In the genomic region with DNA sequence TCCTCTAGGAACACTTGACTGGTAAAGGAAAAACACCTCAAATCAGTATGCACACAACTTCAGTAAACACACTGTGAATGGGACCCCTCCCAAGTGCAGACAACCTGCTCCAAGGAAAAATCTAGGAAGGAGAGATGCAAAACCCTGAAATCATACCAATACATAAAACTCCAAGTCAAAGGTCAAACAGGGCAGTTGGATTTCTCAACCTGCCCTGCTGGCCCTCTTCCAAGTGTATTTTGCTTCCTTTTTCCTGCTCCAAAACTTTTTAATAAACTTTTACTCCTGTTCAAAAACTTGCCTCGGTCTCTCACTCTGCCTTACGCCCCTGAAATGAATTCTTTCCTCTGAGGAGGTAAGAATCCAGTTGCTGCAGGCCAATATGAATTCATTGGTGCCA, we compare ENCODE assay signal across 23 cellular contexts.
DNase-seq lines count a peak whose midpoint lies in the region; ATAC-seq, FAIRE-seq and TF ChIP-seq lines count a peak whose summit lies in the region.
"Had no signal": no experiment of that assay in that cellular context is flagged by ENCODE, and none has a peak within 500 bp of the region (broad histone marks: within the 10 kb centered on the region; RNA-seq: fewer than 3 reads in every experiment).

No MANE protein-coding gene starts in this region.

- in situ Hi-C loops in HepG2 (cut with HindIII; ENCODE audit: extremely low pct_ligation_motif_present, low pct_unique_long_range_greater_than_20kb), result no loop called here

- peaks cover 0 to 26% (median 19%) of the 10 kb centered on the region in 4 donors for H3K4me1 ChIP-seq in liver (ENCODE audit: control insufficient read depth in 4 of 4, insufficient read depth in 4 of 4, low read length in 3 of 4)
- no peaks in the 10 kb centered on the region for H3K4me1 ChIP-seq in HepG2 (ENCODE audit: insufficient read depth, low read length)
- peaks cover 12% of the 10 kb centered on the region for H3K4me1 ChIP-seq in foreskin keratinocyte
- H3K4me1 ChIP-seq in small intestine (ENCODE audit: control insufficient read depth in 2 of 2, insufficient read depth in 1 of 2, low read depth in 1 of 2, low read length in 1 of 2), result peaks cover 2 to 6% of the 10 kb centered on the region in 2 donors
- H3K4me1 ChIP-seq: BLaER1, Caco-2, HAP-1 had no signal

- H3K4me2 ChIP-seq in HepG2 (ENCODE audit: low read depth, low read length), result no peak overlapping the region
- H3K4me2 ChIP-seq: BLaER1 had no signal

- no peak for TF ChIP-seq POLR2A in HepG2 (IDR thresholded peaks at IDR 0.05; ENCODE audit: insufficient read depth in 1 of 2, low read depth in 2 of 2, low read length in 2 of 2)

- DNase-seq in HepG2 (ENCODE audit: low spot score) (no peak), foreskin keratinocyte (no peak), small intestine (peak; percentile 49), putamen (ENCODE audit: low spot score) (no peak)
- no peak for DNase-seq in activated CD4-positive, CD25-positive, alpha-beta regulatory T cell treated with anti-CD3 and anti-CD28 coated beads, Interleukin-2, amount 50 U/mL, for 72 hours
- DNase-seq: Caco-2; CD4-positive, CD25-positive, alpha-beta regulatory T cell; CD8-positive, alpha-beta T cell; DMS 273 treated with DMSO at 0.1 percent for 48 hours; DMS79; EL; GDM1; GOT3; HFFc6 had no signal

- no peaks in the 10 kb centered on the region for H4K20me1 ChIP-seq in HepG2 (ENCODE audit: insufficient read depth, low read length)
- H4K20me1 ChIP-seq: BLaER1 had no signal

- intact Hi-C loops in HepG2 (cut with micrococcal nuclease; ENCODE audit: unreplicated experiment), result no loop called here

- no TSS peak for BruUV-seq in HepG2 (replicated peaks; lab: Mats Ljungman, UMichigan)

- POLR2A ChIA-PET in HepG2 (lab: Yijun Ruan, JAX), result no interaction called here

- TF ChIP-seq RAD21 in liver (IDR thresholded peaks at IDR 0.05) (no peak), HepG2 (CRISPR knock-in tag; IDR thresholded peaks at IDR 0.05) (no peak)

- no peaks in the 10 kb centered on the region for H3K9me3 ChIP-seq in liver (ENCODE audit: control insufficient read depth in 4 of 4, low read length in 3 of 4)
- H3K9me3 ChIP-seq in HepG2 (ENCODE audit: low read length), result peaks cover 77% of the 10 kb centered on the region
- no peaks in the 10 kb centered on the region for H3K9me3 ChIP-seq in small intestine (ENCODE audit: control insufficient read depth, low read depth)
- H3K9me3 ChIP-seq: BLaER1, Caco-2, HAP-1 had no signal

- no peak for ATAC-seq in HepG2
- ATAC-seq in foreskin keratinocyte, result no peak
- ATAC-seq: CD8-positive, alpha-beta T cell; GM12878 had no signal

- H3K36me3 ChIP-seq in liver (ENCODE audit: control insufficient read depth in 4 of 4, insufficient read depth in 3 of 4, low read depth in 1 of 4, low read length in 3 of 4), result no peaks in the 10 kb centered on the region
- no peaks in the 10 kb centered on the region for H3K36me3 ChIP-seq in HepG2 (replicated peaks in 1 of 2; ENCODE audit: control insufficient read depth in 1 of 2, insufficient read depth in 2 of 2, low read length in 2 of 2)
- no peaks in the 10 kb centered on the region for H3K36me3 ChIP-seq in small intestine (ENCODE audit: control insufficient read depth in 2 of 2, insufficient read depth in 2 of 2, low read length in 2 of 2)
- H3K36me3 ChIP-seq: BLaER1, HAP-1 had no signal

- H3K27ac ChIP-seq in liver (ENCODE audit: low read depth in 1 of 2, low read length in 2 of 2) (peak overlapping the region in 1 of 2 donors; percentile 10), HepG2 (ENCODE audit: extremely low read length, insufficient read depth, low read length) (no peak overlapping the region), foreskin keratinocyte (peak overlapping the region; percentile 73), small intestine (ENCODE audit: low read depth in 1 of 2, low read length in 1 of 2) (no peak overlapping the region)
- H3K27ac ChIP-seq: 22Rv1, BLaER1, C4-2B had no signal

- 37% methylated on average over 2 of the region's 2 CpGs for WGBS in liver
- WGBS in HepG2 (ENCODE audit: low lambda C conversion rate), result 4% methylated on average over 2 of the region's 2 CpGs
- 60 to 73% (median 69%) methylated on average over 2 of the region's 2 CpGs for WGBS in small intestine, 3 donors

- no peak overlapping the region for H3K4me3 ChIP-seq in liver (ENCODE audit: low read depth in 1 of 3, low read length in 3 of 3)
- no peak overlapping the region for H3K4me3 ChIP-seq in HepG2 (replicated peaks in 1 of 3; ENCODE audit: insufficient read depth in 1 of 3, low read depth in 2 of 3, low read length in 3 of 3)
- H3K4me3 ChIP-seq in small intestine (ENCODE audit: low read depth in 1 of 2, low read length in 2 of 2), result no peak overlapping the region
- H3K4me3 ChIP-seq: BLaER1, GM12878, HAP-1 had no signal

- CTCF ChIA-PET in HepG2 (lab: Yijun Ruan, JAX; ENCODE audit: low intra/inter-chr PET ratio, low total read pairs), result no interaction called here

- H3K27me3 ChIP-seq in liver (ENCODE audit: control insufficient read depth in 4 of 4, insufficient read depth in 4 of 4, low read length in 3 of 4) (no peaks in the 10 kb centered on the region), HepG2 (ENCODE audit: control insufficient read depth in 1 of 2, insufficient read depth in 2 of 2, low read length in 2 of 2) (no peaks in the 10 kb centered on the region; a peak in 1 of 5 replicates), foreskin keratinocyte (no peaks in the 10 kb centered on the region), small intestine (ENCODE audit: control insufficient read depth in 2 of 2, insufficient read depth in 2 of 2, low read length in 2 of 2) (no peaks in the 10 kb centered on the region)
- H3K27me3 ChIP-seq: BLaER1 had no signal

- TF ChIP-seq EP300 in HepG2 (IDR thresholded peaks at IDR 0.05; ENCODE audit: low read depth in 2 of 2, low read length in 2 of 2) (no peak), HepG2 (CRISPR knock-in tag; IDR thresholded peaks at IDR 0.05; ENCODE audit: borderline replicate concordance) (no peak)

- H3K9ac ChIP-seq in liver (ENCODE audit: low read depth in 1 of 2, low read length in 2 of 2), result no peak overlapping the region
- H3K9ac ChIP-seq in HepG2 (ENCODE audit: insufficient read depth, low read depth, low read length), result no peak overlapping the region
- H3K9ac ChIP-seq: BLaER1 had no signal

- FAIRE-seq in HepG2 (lab: Jason Lieb, UNC) (no peak), small intestine (lab: Jason Lieb, UNC) (no peak)
- FAIRE-seq: A204.1, D721Med, GM12878, H54 had no signal

- no peak for TF ChIP-seq CTCF in liver (IDR thresholded peaks at IDR 0.05; ENCODE audit: low read depth, low read length, missing input control)
- no peak for TF ChIP-seq CTCF in HepG2 (CRISPR knock-in tag; IDR thresholded peaks at IDR 0.05)
- TF ChIP-seq CTCF in foreskin keratinocyte (conservative IDR thresholded peaks at IDR 0.05), result no peak

- H3K79me2 ChIP-seq in HepG2 (ENCODE audit: insufficient read depth, low read length), result no peaks in the 10 kb centered on the region

- no peak overlapping the region for H2AFZ ChIP-seq in HepG2 (ENCODE audit: low read length)

TF ChIP-seq in liver, 16 proteins besides CTCF, POLR2A, EP300 and RAD21 (continues in another document):
- TF ChIP-seq JUND (IDR thresholded peaks at IDR 0.05) (no peak), FOXA2 (IDR thresholded peaks at IDR 0.05) (no peak), HNF4A (conservative IDR thresholded peaks at IDR 0.05) (peak; percentile 50 to 62), NR2F2 (IDR thresholded peaks at IDR 0.05) (peak; percentile 53)
- TF ChIP-seq, protein P1, sequence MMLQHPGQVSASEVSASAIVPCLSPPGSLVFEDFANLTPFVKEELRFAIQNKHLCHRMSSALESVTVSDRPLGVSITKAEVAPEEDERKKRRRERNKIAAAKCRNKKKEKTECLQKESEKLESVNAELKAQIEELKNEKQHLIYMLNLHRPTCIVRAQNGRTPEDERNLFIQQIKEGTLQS (IDR thresholded peaks at IDR 0.05), result no peak
- TF ChIP-seq, protein P2, sequence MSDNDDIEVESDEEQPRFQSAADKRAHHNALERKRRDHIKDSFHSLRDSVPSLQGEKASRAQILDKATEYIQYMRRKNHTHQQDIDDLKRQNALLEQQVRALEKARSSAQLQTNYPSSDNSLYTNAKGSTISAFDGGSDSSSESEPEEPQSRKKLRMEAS (IDR thresholded peaks at IDR 0.05), result no peak

TF ChIP-seq in HepG2, 621 proteins besides CTCF, POLR2A, EP300 and RAD21 (continues in another document):
- no peak for TF ChIP-seq ZSCAN12 (CRISPR knock-in tag; IDR thresholded peaks at IDR 0.05)
- TF ChIP-seq, protein P3, sequence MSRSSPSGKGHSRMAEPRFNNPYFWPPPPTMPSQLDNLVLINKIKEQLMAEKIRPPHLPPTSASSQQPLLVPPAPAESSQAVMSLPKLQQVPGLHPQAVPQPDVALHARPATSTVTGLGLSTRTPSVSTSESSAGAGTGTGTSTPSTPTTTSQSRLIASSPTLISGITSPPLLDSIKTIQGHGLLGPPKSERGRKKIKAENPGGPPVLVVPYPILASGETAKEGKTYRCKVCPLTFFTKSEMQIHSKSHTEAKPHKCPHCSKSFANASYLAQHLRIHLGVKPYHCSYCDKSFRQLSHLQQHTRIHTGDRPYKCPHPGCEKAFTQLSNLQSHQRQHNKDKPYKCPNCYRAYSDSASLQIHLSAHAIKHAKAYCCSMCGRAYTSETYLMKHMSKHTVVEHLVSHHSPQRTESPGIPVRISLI (CRISPR knock-in tag; IDR thresholded peaks at IDR 0.05; ENCODE audit: borderline replicate concordance), result no peak
- no peak for TF ChIP-seq ZNF549 (CRISPR knock-in tag; IDR thresholded peaks at IDR 0.05)
- TF ChIP-seq RELA (CRISPR knock-in tag; IDR thresholded peaks at IDR 0.05), result no peak
- no peak for TF ChIP-seq RFXAP (CRISPR knock-in tag; IDR thresholded peaks at IDR 0.05; ENCODE audit: borderline replicate concordance)
- TF ChIP-seq SKI (IDR thresholded peaks at IDR 0.05; ENCODE audit: partially characterized antibody), result no peak
- no peak for TF ChIP-seq MYC (CRISPR knock-in tag; IDR thresholded peaks at IDR 0.05; ENCODE audit: borderline replicate concordance)
- no peak for TF ChIP-seq ADNP (CRISPR knock-in tag; IDR thresholded peaks at IDR 0.05)
- TF ChIP-seq, protein P4, sequence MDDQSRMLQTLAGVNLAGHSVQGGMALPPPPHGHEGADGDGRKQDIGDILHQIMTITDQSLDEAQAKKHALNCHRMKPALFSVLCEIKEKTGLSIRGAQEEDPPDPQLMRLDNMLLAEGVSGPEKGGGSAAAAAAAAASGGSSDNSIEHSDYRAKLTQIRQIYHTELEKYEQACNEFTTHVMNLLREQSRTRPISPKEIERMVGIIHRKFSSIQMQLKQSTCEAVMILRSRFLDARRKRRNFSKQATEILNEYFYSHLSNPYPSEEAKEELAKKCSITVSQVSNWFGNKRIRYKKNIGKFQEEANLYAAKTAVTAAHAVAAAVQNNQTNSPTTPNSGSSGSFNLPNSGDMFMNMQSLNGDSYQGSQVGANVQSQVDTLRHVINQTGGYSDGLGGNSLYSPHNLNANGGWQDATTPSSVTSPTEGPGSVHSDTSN (CRISPR knock-in tag; IDR thresholded peaks at IDR 0.05; ENCODE audit: borderline replicate concordance), result no peak
- no peak for TF ChIP-seq ZNF772 (CRISPR knock-in tag; IDR thresholded peaks at IDR 0.05)
- TF ChIP-seq ZNF24 (IDR thresholded peaks at IDR 0.05), result no peak
